ENCODE assay signal across 9 cellular contexts in the genomic region with DNA sequence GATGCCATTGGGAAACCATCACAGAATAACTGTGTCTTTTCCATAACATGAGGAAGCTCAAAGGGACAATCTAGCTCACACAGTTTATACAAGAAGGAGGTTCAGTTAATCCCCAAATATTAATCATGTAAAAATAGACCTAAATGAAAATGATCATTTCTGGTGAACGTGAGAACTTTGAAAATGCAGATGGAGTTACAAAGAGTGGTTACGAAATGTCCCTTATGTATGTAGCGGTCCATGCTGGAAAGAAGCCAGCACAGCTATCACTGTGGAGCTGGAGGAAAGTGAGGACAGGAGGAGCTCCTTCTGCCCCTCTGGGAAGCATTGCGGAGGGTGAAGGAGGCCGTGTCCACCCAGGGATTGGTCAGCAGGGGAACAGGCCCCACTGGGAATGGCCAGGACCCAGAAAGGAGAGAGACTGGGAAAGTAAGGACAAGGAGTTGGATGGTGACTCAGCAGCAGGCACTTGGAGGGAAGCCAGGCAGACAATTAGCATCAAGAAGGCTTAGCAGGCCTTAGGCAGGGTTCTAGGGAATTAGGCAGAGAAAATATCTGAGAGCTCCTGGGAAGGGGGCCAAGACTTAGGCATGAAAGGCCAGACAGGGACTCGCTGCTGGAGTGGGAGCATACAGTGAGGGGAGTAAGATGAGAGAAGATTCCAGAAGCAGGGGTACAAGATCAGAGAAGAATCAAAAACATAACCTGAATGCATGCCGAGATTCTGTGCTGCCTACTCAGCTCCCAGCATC.
DNase-seq lines count a peak whose midpoint lies in the region; ATAC-seq and TF ChIP-seq lines count a peak whose summit lies in the region.
"Had no signal": no experiment of that assay in that cellular context is flagged by ENCODE, and none has a peak within 500 bp of the region (broad histone marks: within the 10 kb centered on the region; RNA-seq: fewer than 3 reads in every experiment).

No MANE protein-coding gene starts in this region.

- H3K4me3 ChIP-seq in fibroblast of villous mesenchyme (ENCODE audit: low read depth, low read length), result no peak overlapping the region
- no peak overlapping the region for H3K4me3 ChIP-seq in ovary

- TF ChIP-seq CTCF in fibroblast of villous mesenchyme (IDR thresholded peaks at IDR 0.05; ENCODE audit: insufficient read depth, low read depth, low read length) (no peak), ovary (IDR thresholded peaks at IDR 0.05) (no peak)

- H3K9me3 ChIP-seq in ovary, result no peaks in the 10 kb centered on the region

- intact Hi-C loops in ovary (cut with DNase I), result loop anchor here in 1 of 4 donors (10.0 kb wide), 1 partner anchor 64 kb away; no protein-coding TSS in a partner anchor

- H3K27ac ChIP-seq in ovary, result no peak overlapping the region
- H3K27ac ChIP-seq: parathyroid adenoma had no signal

- no peak for TF ChIP-seq EP300 in ovary (IDR thresholded peaks at IDR 0.05)

- peaks cover 2% of the 10 kb centered on the region for H3K4me1 ChIP-seq in ovary (ENCODE audit: insufficient read depth)

- DNase-seq in HS-5 (ENCODE audit: low read depth), result peak; percentile 84
- DNase-seq in SHP77 treated with DMSO at 0.1 percent for 48 hours (lab: John Stamatoyannopoulos, UW), result peak; percentile 15
- peak; percentile 93 for DNase-seq in fibroblast of villous mesenchyme (ENCODE audit: low read depth)
- DNase-seq in ovary, result peak; percentile 68 to 72 (median 70)
- DNase-seq in activated CD4-positive, alpha-beta T cell treated with anti-CD3 and anti-CD28 coated beads, Interleukin-2, amount 50 U/mL, for 1 hour, result no peak
- no peak for DNase-seq in activated naive CD4-positive, alpha-beta T cell treated with Interleukin-2 at 50 U/mL for 16 hours

- no peak for TF ChIP-seq POLR2A in ovary (IDR thresholded peaks at IDR 0.05)

- ATAC-seq in HG03520 (IDR thresholded peaks at IDR 0.05; ENCODE audit: unreplicated experiment) (no peak), HG02852 (IDR thresholded peaks at IDR 0.05; ENCODE audit: unreplicated experiment) (no peak)

- no peaks in the 10 kb centered on the region for H3K27me3 ChIP-seq in ovary

- WGBS in ovary, 3 donors, result 41 to 54% (median 45%) methylated on average over 7 of the region's 7 CpGs

- H3K36me3 ChIP-seq in ovary, result no peaks in the 10 kb centered on the region

Comparison
In these comparisons a context has a peak if more than half of its experiments do, and no peak if none do; other contexts are left out.
1. DNase-seq: peak in HS-5 (single experiment), SHP77 treated with DMSO at 0.1 percent for 48 hours (single experiment), fibroblast of villous mesenchyme (single experiment) and ovary (5 of 5); none in activated CD4-positive, alpha-beta T cell treated with anti-CD3 and anti-CD28 coated beads, Interleukin-2, amount 50 U/mL, for 1 hour (single experiment) and activated naive CD4-positive, alpha-beta T cell treated with Interleukin-2 at 50 U/mL for 16 hours (single experiment).